8 cellular contexts compared by ENCODE assay signal in the genomic region with DNA sequence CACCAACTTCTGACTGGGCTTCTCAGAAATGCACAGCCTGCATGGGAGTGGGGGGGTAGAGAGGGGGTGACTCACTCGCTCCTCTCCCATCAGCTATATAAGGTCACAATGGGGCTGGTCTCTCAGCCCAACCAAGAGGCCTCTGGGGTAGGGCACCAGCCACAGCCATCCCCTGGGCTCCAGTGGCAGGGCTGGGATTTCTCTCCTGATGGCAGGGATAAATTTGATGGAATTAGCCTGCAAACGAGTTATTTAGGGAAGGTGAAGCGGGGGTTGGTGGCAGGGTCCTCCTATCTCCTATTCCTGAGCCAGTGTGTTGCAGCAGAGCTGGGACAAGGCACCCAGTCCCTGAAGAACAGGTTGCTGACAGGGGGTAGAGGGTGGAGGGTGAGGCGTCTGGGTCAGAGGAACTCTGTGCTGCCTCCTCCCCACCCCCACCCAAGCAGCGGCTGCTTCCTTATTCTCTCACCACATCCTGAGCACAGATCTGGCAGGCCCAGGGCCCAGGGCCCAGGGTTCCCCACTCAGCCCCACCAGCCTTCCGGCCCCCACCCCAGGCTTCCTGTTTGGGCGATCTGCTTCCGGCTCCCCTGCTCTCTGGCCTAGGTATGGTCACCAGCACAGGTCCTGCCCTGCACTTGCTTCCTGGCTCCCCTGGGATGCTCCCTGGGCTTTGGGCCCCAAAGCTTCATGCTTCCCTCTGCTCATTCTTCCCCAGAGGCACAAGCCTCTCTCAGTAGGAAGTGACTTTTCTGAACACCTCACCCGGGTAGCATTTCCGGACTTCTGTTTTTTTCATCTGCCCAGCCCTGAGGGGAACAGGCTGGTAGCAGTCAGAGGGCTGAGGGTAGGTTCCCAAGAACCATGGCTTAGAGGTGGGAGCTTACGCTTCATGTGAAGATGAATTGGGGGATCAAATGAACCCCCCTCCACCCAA. TPM values are rescaled to one million over a fixed set of nuclear protein-coding genes. Genes with fewer than 3 reads are reported as not detected.
DNase-seq lines count a peak whose midpoint lies in the region.

No MANE protein-coding gene starts in this region.

- H2BK5ac ChIP-seq in mesendoderm (ENCODE audit: low read length) = no peak overlapping the region

- peak overlapping the region; percentile 77 for H3K56ac ChIP-seq in mesendoderm (ENCODE audit: low read length)

- H3K4me2 ChIP-seq in mesendoderm (ENCODE audit: low read length) = peak overlapping the region; percentile 57

- no peak overlapping the region for H4K8ac ChIP-seq in mesendoderm (ENCODE audit: low read depth, low read length)

- peaks cover 29% of the 10 kb centered on the region for H3K79me1 ChIP-seq in mesendoderm (ENCODE audit: low read length)

- H2BK15ac ChIP-seq in mesendoderm (replicated peaks; ENCODE audit: low read depth) = no peak overlapping the region

- peaks cover 80% of the 10 kb centered on the region for H3K36me3 Mint-ChIP-seq in activated CD4-positive, alpha-beta memory T cell treated with anti-CD3 and anti-CD28 coated beads for 36 hours

- H3K9me3 Mint-ChIP-seq in activated CD4-positive, alpha-beta memory T cell treated with anti-CD3 and anti-CD28 coated beads for 36 hours = no peaks in the 10 kb centered on the region

- peaks cover 56% of the 10 kb centered on the region for H3K79me2 ChIP-seq in mesendoderm (ENCODE audit: control insufficient read depth, insufficient read depth, low read length)

- H4K5ac ChIP-seq in mesendoderm (ENCODE audit: low read length) = no peak overlapping the region

- POLR2A ChIA-PET in activated CD4-positive, alpha-beta memory T cell treated with anti-CD3 and anti-CD28 coated beads for 36 hours (lab: Charles Lee) = interaction anchor here (0.5 to 14.8 kb wide), 8 partner anchors 8 to 191 kb away, joined by 3 to 209 read pairs (median 4); partner anchors contain the start of genes ABCF1, DHX16, MDC1 and NRM

- H3K4me1 Mint-ChIP-seq in activated CD4-positive, alpha-beta memory T cell treated with anti-CD3 and anti-CD28 coated beads for 36 hours (ENCODE audit: low read depth) = peaks cover 11% of the 10 kb centered on the region

- no peak overlapping the region for H3K4ac ChIP-seq in mesendoderm (ENCODE audit: low read depth, low read length)

- H3K4me3 Mint-ChIP-seq in activated CD4-positive, alpha-beta memory T cell treated with anti-CD3 and anti-CD28 coated beads for 36 hours = peak overlapping the region; percentile 100

- intact Hi-C loops in activated CD4-positive, alpha-beta memory T cell treated with anti-CD3 and anti-CD28 coated beads for 36 hours (cut with micrococcal nuclease) = loop anchor here (1.0 to 5.0 kb wide), 8 partner anchors 9 to 194 kb away; partner anchors contain the start of genes ABCF1, DHX16, GNL1 and HLA-E

- H3K9ac ChIP-seq in duodenal mucosa (ENCODE audit: low read depth in 1 of 2, low read length in 2 of 2) = peak overlapping the region; percentile 67 to 72
- H3K9ac ChIP-seq in mesendoderm (ENCODE audit: low read length) = peak overlapping the region; percentile 66

- no peaks in the 10 kb centered on the region for H3K27me3 Mint-ChIP-seq in activated CD4-positive, alpha-beta memory T cell treated with anti-CD3 and anti-CD28 coated beads for 36 hours

- CTCF ChIA-PET in activated CD4-positive, alpha-beta memory T cell treated with anti-CD3 and anti-CD28 coated beads for 36 hours (lab: Charles Lee) = interaction anchor here (0.6 to 19.8 kb wide), 5 partner anchors 9 to 387 kb away, joined by 3 to 628 read pairs (median 3); partner anchors contain the start of genes MDC1, MRPS18B, NRM and TUBB

- H3K27me3 ChIP-seq in duodenal mucosa (ENCODE audit: control insufficient read depth in 1 of 2, insufficient read depth in 2 of 2, low read length in 2 of 2) = no peaks in the 10 kb centered on the region
- no peaks in the 10 kb centered on the region for H3K27me3 ChIP-seq in mesendoderm (ENCODE audit: insufficient read depth, low read length, poor library complexity)

- H3K36me3 ChIP-seq in duodenal mucosa (ENCODE audit: control insufficient read depth in 1 of 2, insufficient read depth in 2 of 2, low read length in 2 of 2) = peaks cover 3 to 6% of the 10 kb centered on the region in 2 donors
- H3K36me3 ChIP-seq in mesendoderm (ENCODE audit: control insufficient read depth, insufficient read depth, low read length) = peaks cover 4% of the 10 kb centered on the region

- peak overlapping the region; percentile 25 for H3K18ac ChIP-seq in mesendoderm (ENCODE audit: low read length)

- no CpG with 5 or more reads among the region's 11 CpGs for whole genome bisulfite sequencing in mesendoderm (ENCODE audit: extremely low coverage, insufficient coverage, low lambda C conversion rate)

- H2AK5ac ChIP-seq in mesendoderm (ENCODE audit: low read length) = peak overlapping the region; percentile 69

- peak overlapping the region; percentile 66 for H3K23ac ChIP-seq in mesendoderm (ENCODE audit: low read length)

- no peaks in the 10 kb centered on the region for H3K9me3 ChIP-seq in duodenal mucosa (ENCODE audit: control insufficient read depth in 1 of 2, low read length in 2 of 2)

- DNase-seq in EH (ENCODE audit: low read depth) (peak; percentile 95), GOT3 (lab: John Stamatoyannopoulos, UW) (peak; percentile 23), MV-4-11 (lab: John Stamatoyannopoulos, UW) (peak; percentile 97), mesendoderm (peak; percentile 92), DMS114 treated with DMSO at 0.1 percent for 48 hours (lab: John Stamatoyannopoulos, UW; ENCODE audit: unreplicated experiment) (no peak)
- DNase-seq in activated CD4-positive, alpha-beta memory T cell treated with anti-CD3 and anti-CD28 coated beads for 36 hours = peak; percentile 95
- peak; percentile 79 for DNase-seq in stimulated activated CD8-positive, alpha-beta memory T cell treated with anti-CD3 and anti-CD28 coated beads, Interleukin-12 subunit alpha, Interleukin-12 subunit beta, amount 100 ng/mL, for 1 hour (ENCODE audit: low read depth)

- no peak overlapping the region for H2BK120ac ChIP-seq in mesendoderm (ENCODE audit: low read depth, low read length)

- H3K4me1 ChIP-seq in duodenal mucosa (ENCODE audit: control insufficient read depth in 1 of 2, insufficient read depth in 2 of 2, low read length in 2 of 2) (peaks cover 25 to 34% of the 10 kb centered on the region in 2 donors), mesendoderm (ENCODE audit: control insufficient read depth, low read depth, low read length) (peaks cover 21% of the 10 kb centered on the region)

- peak overlapping the region; percentile 99 for H3K27ac Mint-ChIP-seq in activated CD4-positive, alpha-beta memory T cell treated with anti-CD3 and anti-CD28 coated beads for 36 hours

- H3K4me3 ChIP-seq in duodenal mucosa (ENCODE audit: low read depth in 1 of 2, low read length in 2 of 2) (peak overlapping the region; percentile 85 to 92), mesendoderm (ENCODE audit: low read length) (peak overlapping the region; percentile 46)

- H3K27ac ChIP-seq in duodenal mucosa (ENCODE audit: low read depth, low read length) = peak overlapping the region; percentile 85
- peak overlapping the region; percentile 87 for H3K27ac ChIP-seq in mesendoderm (ENCODE audit: low read depth, low read length)

RNA-seq across cellular contexts. Expression of gene PPP1R18, which starts 4.0 kb away (rescaled TPM):
- total RNA-seq in activated CD4-positive, alpha-beta memory T cell treated with anti-CD3 and anti-CD28 coated beads for 36 hours = 100 to 1,000 TPM; 172 to 183 TPM
- polyA plus RNA-seq in mesendoderm (2013, experiment 1 of 2) = 32.4 TPM
- 33.3 TPM for polyA plus RNA-seq in mesendoderm (2013, experiment 2 of 2)

RNA-seq across cellular contexts. Expression of gene NRM, which starts 8.3 kb away (rescaled TPM):
- 10 to 100 TPM; 31.6 to 32.7 TPM for total RNA-seq in activated CD4-positive, alpha-beta memory T cell treated with anti-CD3 and anti-CD28 coated beads for 36 hours
- polyA plus RNA-seq in mesendoderm (2013, experiment 1 of 2) = 49.8 TPM
- polyA plus RNA-seq in mesendoderm (2013, experiment 2 of 2) = 49.7 TPM

RNA-seq across cellular contexts. Expression of gene DHX16, which starts 9.6 kb away (rescaled TPM):
- total RNA-seq in activated CD4-positive, alpha-beta memory T cell treated with anti-CD3 and anti-CD28 coated beads for 36 hours = 10 to 100 TPM; 33.1 to 35.3 TPM
- 22.9 TPM for polyA plus RNA-seq in mesendoderm (2013, experiment 1 of 2)
- 23.1 TPM for polyA plus RNA-seq in mesendoderm (2013, experiment 2 of 2)

RNA-seq across cellular contexts. Expression of gene MDC1, which starts 34.6 kb away (rescaled TPM):
- total RNA-seq in activated CD4-positive, alpha-beta memory T cell treated with anti-CD3 and anti-CD28 coated beads for 36 hours = 10 to 100 TPM; 79.5 to 88.7 TPM
- 30.4 TPM for polyA plus RNA-seq in mesendoderm (2013, experiment 1 of 2)
- polyA plus RNA-seq in mesendoderm (2013, experiment 2 of 2) = 29.4 TPM

RNA-seq across cellular contexts. Expression of gene C6orf136, which starts 35.5 kb away (rescaled TPM):
- total RNA-seq in activated CD4-positive, alpha-beta memory T cell treated with anti-CD3 and anti-CD28 coated beads for 36 hours = 10 to 100 TPM; 32.7 to 37.5 TPM
- 18.8 TPM for polyA plus RNA-seq in mesendoderm (2013, experiment 1 of 2)
- 18.7 TPM for polyA plus RNA-seq in mesendoderm (2013, experiment 2 of 2)
